ENCODE assay signal across 21 cellular contexts in genomic region chr6:134510121-134510520, GRCh38.
DNase-seq lines count a peak whose midpoint lies in the region; ATAC-seq, FAIRE-seq and TF ChIP-seq lines count a peak whose summit lies in the region.
"Had no signal": no experiment of that assay in that cellular context is flagged by ENCODE, and none has a peak within 500 bp of the region (broad histone marks: within the 10 kb centered on the region; RNA-seq: fewer than 3 reads in every experiment).

No MANE protein-coding gene starts in this region.

- intact Hi-C loops in A673 (cut with micrococcal nuclease; ENCODE audit: unreplicated experiment), result no loop called here
- intact Hi-C loops in K562 (cut with micrococcal nuclease), result no loop called here

- H3K36me3 ChIP-seq in A673 (ENCODE audit: insufficient read depth, low read length, poor library complexity, severe bottlenecking) (no peaks in the 10 kb centered on the region), K562 (ENCODE audit: control insufficient read depth, insufficient read depth, low read length) (no peaks in the 10 kb centered on the region), keratinocyte (ENCODE audit: control insufficient read depth in 2 of 2, extremely low read depth in 1 of 2, insufficient read depth in 2 of 2, low read length in 2 of 2) (no peaks in the 10 kb centered on the region)

- no peak for TF ChIP-seq EP300 in K562 (IDR thresholded peaks at IDR 0.05; ENCODE audit: low read length)

- FAIRE-seq in K562 (lab: Jason Lieb, UNC) (no peak), keratinocyte (lab: Jason Lieb, UNC) (peak; percentile 20)
- FAIRE-seq: GM12878, GM18507, HepG2 had no signal

- H3K9ac ChIP-seq in K562 (ENCODE audit: insufficient read depth in 1 of 2, low read depth in 2 of 2, low read length in 2 of 2) (no peak overlapping the region), keratinocyte (ENCODE audit: control insufficient read depth, extremely low read depth, insufficient read depth, low read length) (no peak overlapping the region)

- no peaks in the 10 kb centered on the region for H4K20me1 ChIP-seq in K562 (replicated peaks; ENCODE audit: control insufficient read depth, insufficient read depth, low read length)
- H4K20me1 ChIP-seq in keratinocyte (ENCODE audit: control insufficient read depth, extremely low read depth, insufficient read depth, low read length), result no peaks in the 10 kb centered on the region

- in situ Hi-C loops in K562 (cut with MboI), result no loop called here

- H3K27me3 Mint-ChIP-seq in type B pancreatic cell, result no peaks in the 10 kb centered on the region
- no peaks in the 10 kb centered on the region for H3K27me3 Mint-ChIP-seq in stimulated activated naive CD8-positive, alpha-beta T cell treated with anti-CD3 and anti-CD28 coated beads, Interleukin-15, amount 100 ng/mL, for 72 hours

- no peaks in the 10 kb centered on the region for H3K27me3 ChIP-seq in A673 (replicated peaks; ENCODE audit: insufficient read depth, low read depth, low read length, poor library complexity)
- no peaks in the 10 kb centered on the region for H3K27me3 ChIP-seq in K562 (ENCODE audit: control insufficient read depth in 2 of 2, insufficient read depth in 2 of 2, low read length in 2 of 2)
- no peaks in the 10 kb centered on the region for H3K27me3 ChIP-seq in keratinocyte (ENCODE audit: control insufficient read depth, extremely low read depth, insufficient read depth, low read length)

- no peak overlapping the region for H3K4me3 Mint-ChIP-seq in type B pancreatic cell
- H3K4me3 Mint-ChIP-seq in stimulated activated naive CD8-positive, alpha-beta T cell treated with anti-CD3 and anti-CD28 coated beads, Interleukin-15, amount 100 ng/mL, for 72 hours, result no peak overlapping the region
- H3K4me3 Mint-ChIP-seq: CD14-positive monocyte had no signal

- CTCF ChIA-PET in A673 (lab: Charles Lee), result no interaction called here
- CTCF ChIA-PET in K562 (lab: Yijun Ruan, JAX; ENCODE audit: low intra/inter-chr PET ratio), result no interaction called here

- TF ChIP-seq POLR2A in K562 (conservative IDR thresholded peaks at IDR 0.05), result no peak

- ATAC-seq in K562 (no peak), GM21447 (IDR thresholded peaks at IDR 0.05; ENCODE audit: unreplicated experiment) (no peak)
- ATAC-seq in stimulated activated naive CD8-positive, alpha-beta T cell treated with anti-CD3 and anti-CD28 coated beads, Interleukin-15, amount 100 ng/mL, for 72 hours, result no peak
- ATAC-seq: GM12878, HepG2 had no signal

- no peaks in the 10 kb centered on the region for H3K9me3 Mint-ChIP-seq in type B pancreatic cell
- H3K9me3 Mint-ChIP-seq in stimulated activated naive CD8-positive, alpha-beta T cell treated with anti-CD3 and anti-CD28 coated beads, Interleukin-15, amount 100 ng/mL, for 72 hours, result peaks cover 0 to 6% of the 10 kb centered on the region in 2 donors

- H3K36me3 Mint-ChIP-seq in type B pancreatic cell, result no peaks in the 10 kb centered on the region
- H3K36me3 Mint-ChIP-seq: CD14-positive monocyte had no signal

- dilution Hi-C loops in keratinocyte (cut with MboI; ENCODE audit: extremely low pct_ligation_motif_present, low sequenced_read_pairs), result no loop called here

- no peak for TF ChIP-seq RAD21 in K562 (CRISPR knock-in tag; conservative IDR thresholded peaks at IDR 0.05 in 1 of 2, IDR thresholded peaks at IDR 0.05 in 1 of 2)

- no peak for TF ChIP-seq CTCF in A673 (conservative IDR thresholded peaks at IDR 0.05; ENCODE audit: low read depth, low read length)
- TF ChIP-seq CTCF in K562 (IDR thresholded peaks at IDR 0.05 in 2 of 3, conservative IDR thresholded peaks at IDR 0.05 in 1 of 3; ENCODE audit: insufficient read depth in 2 of 3, low read depth in 1 of 3, low read length in 3 of 3), result no peak
- no peak for TF ChIP-seq CTCF in keratinocyte (optimal IDR thresholded peaks at IDR 0.05 in 1 of 3, IDR thresholded peaks at IDR 0.05 in 1 of 3, conservative IDR thresholded peaks at IDR 0.05 in 1 of 3; ENCODE audit: extremely low read depth in 1 of 3, insufficient read depth in 2 of 3, low read length in 3 of 3)
- no peak for TF ChIP-seq CTCF in type B pancreatic cell (conservative IDR thresholded peaks at IDR 0.05)

- peaks cover 13% of the 10 kb centered on the region for H3K4me1 Mint-ChIP-seq in type B pancreatic cell (ENCODE audit: unreplicated experiment)
- H3K4me1 Mint-ChIP-seq in stimulated activated naive CD8-positive, alpha-beta T cell treated with anti-CD3 and anti-CD28 coated beads, Interleukin-15, amount 100 ng/mL, for 72 hours, result no peaks in the 10 kb centered on the region

- BruUV-seq in A673 (replicated peaks; lab: Mats Ljungman, UMichigan) (no TSS peak), K562 (replicated peaks; lab: Mats Ljungman, UMichigan) (no TSS peak)

- H3K79me2 ChIP-seq in K562 (ENCODE audit: control insufficient read depth, insufficient read depth, low read length) (no peaks in the 10 kb centered on the region), keratinocyte (ENCODE audit: control insufficient read depth, insufficient read depth, low read length) (no peaks in the 10 kb centered on the region)

- H3K4me1 ChIP-seq in A673 (ENCODE audit: insufficient read depth, low read length, poor library complexity, severe bottlenecking) (peaks cover 39% of the 10 kb centered on the region), K562 (replicated peaks in 1 of 2; ENCODE audit: control insufficient read depth in 2 of 2, insufficient read depth in 2 of 2, low read length in 2 of 2) (no peaks in the 10 kb centered on the region; a peak in 1 of 5 replicates), keratinocyte (ENCODE audit: control insufficient read depth, extremely low read depth, insufficient read depth, low read length) (peaks cover 13% of the 10 kb centered on the region)

- H2AFZ ChIP-seq in K562 (ENCODE audit: low read depth, low read length) (peak overlapping the region; percentile 46; the same call in 1 of the 2 replicates), keratinocyte (ENCODE audit: control insufficient read depth, low read length) (peak overlapping the region; percentile 42)

- WGBS in K562 (ENCODE audit: insufficient coverage, low coverage, missing lambda C conversion rate), result 17% methylated on average over 2 of the region's 2 CpGs

- H3K4me2 ChIP-seq in K562 (ENCODE audit: insufficient read depth, low read length), result no peak overlapping the region
- H3K4me2 ChIP-seq in keratinocyte (ENCODE audit: control insufficient read depth, extremely low read depth, insufficient read depth, low read depth, low read length), result no peak overlapping the region

- DNase-seq in A673 (ENCODE audit: low spot score) (no peak), HT-29 (ENCODE audit: low spot score) (peak; percentile 85), K562 (ENCODE audit: extremely low read depth in 1 of 4, low spot score in 3 of 4) (no peak), keratinocyte (ENCODE audit: low read depth, low spot score) (no peak), type B pancreatic cell (ENCODE audit: extremely low spot score, unreplicated experiment) (no peak), T-helper 2 cell (no peak)
- DNase-seq in stimulated activated naive CD8-positive, alpha-beta T cell treated with anti-CD3 and anti-CD28 coated beads, Interleukin-15, amount 100 ng/mL, for 72 hours, result no peak
- DNase-seq: 8988T, Calu3, DMS79, Karpas-422, NCI-H1417 treated with DMSO at 0.1 percent for 48 hours, NCI-H2029, NCI-H2171 treated with DMSO at 0.1 percent for 48 hours, NCI-H510A, SIG-M5 had no signal

- H3K4me3 ChIP-seq in A673 (ENCODE audit: low read depth, low read length, poor library complexity, severe bottlenecking) (no peak overlapping the region), K562 (no peak overlapping the region), keratinocyte (ENCODE audit: control insufficient read depth in 2 of 3, extremely low read depth in 1 of 3, insufficient read depth in 2 of 3, low read depth in 1 of 3, low read length in 3 of 3) (no peak overlapping the region)
- H3K4me3 ChIP-seq: GM12878 had no signal

- H3K27ac ChIP-seq in A673 (ENCODE audit: low read depth, low read length, poor library complexity, severe bottlenecking) (peak overlapping the region; percentile 24), K562 (ENCODE audit: extremely low read depth, low read depth, low read length) (no peak overlapping the region), keratinocyte (ENCODE audit: control insufficient read depth, insufficient read depth, low read length) (peak overlapping the region; percentile 59)

- H3K9me3 ChIP-seq in A673 (ENCODE audit: low read depth, low read length, poor library complexity, severe bottlenecking), result no peaks in the 10 kb centered on the region
- H3K9me3 ChIP-seq in K562 (replicated peaks; ENCODE audit: control insufficient read depth, insufficient read depth, low read depth, low read length), result no peaks in the 10 kb centered on the region
- H3K9me3 ChIP-seq in keratinocyte (ENCODE audit: control insufficient read depth, low read depth, low read length), result no peaks in the 10 kb centered on the region

- H3K9me1 ChIP-seq in K562 (ENCODE audit: control insufficient read depth, insufficient read depth, low read length) (no peaks in the 10 kb centered on the region), keratinocyte (ENCODE audit: control insufficient read depth, extremely low read depth, insufficient read depth, low read length) (no peaks in the 10 kb centered on the region)

- POLR2A ChIA-PET in A673 (lab: Charles Lee; ENCODE audit: low non-redundant PET), result no interaction called here
- POLR2A ChIA-PET in K562 (lab: Yijun Ruan, JAX), result interaction anchor here (0.6 to 1.1 kb wide), 3 partner anchors 17 to 331 kb away, joined by 3 to 4 read pairs (median 3); no protein-coding TSS in a partner anchor

- no peak overlapping the region for H3K27ac Mint-ChIP-seq in type B pancreatic cell
- H3K27ac Mint-ChIP-seq in stimulated activated naive CD8-positive, alpha-beta T cell treated with anti-CD3 and anti-CD28 coated beads, Interleukin-15, amount 100 ng/mL, for 72 hours, result no peak overlapping the region

TF ChIP-seq in K562, 482 proteins besides CTCF, POLR2A, EP300 and RAD21 (continues in another document):
- TF ChIP-seq HDAC3 (IDR thresholded peaks at IDR 0.05; ENCODE audit: borderline replicate concordance, partially characterized antibody), result no peak
- no peak for TF ChIP-seq HDAC8 (tag; IDR thresholded peaks at IDR 0.05)
- TF ChIP-seq ZNF431 (CRISPR knock-in tag; IDR thresholded peaks at IDR 0.05), result no peak
- TF ChIP-seq ATF4 (CRISPR knock-in tag; IDR thresholded peaks at IDR 0.05), result no peak
